ENCODE assay signal across 8 cellular contexts in the genomic region with DNA sequence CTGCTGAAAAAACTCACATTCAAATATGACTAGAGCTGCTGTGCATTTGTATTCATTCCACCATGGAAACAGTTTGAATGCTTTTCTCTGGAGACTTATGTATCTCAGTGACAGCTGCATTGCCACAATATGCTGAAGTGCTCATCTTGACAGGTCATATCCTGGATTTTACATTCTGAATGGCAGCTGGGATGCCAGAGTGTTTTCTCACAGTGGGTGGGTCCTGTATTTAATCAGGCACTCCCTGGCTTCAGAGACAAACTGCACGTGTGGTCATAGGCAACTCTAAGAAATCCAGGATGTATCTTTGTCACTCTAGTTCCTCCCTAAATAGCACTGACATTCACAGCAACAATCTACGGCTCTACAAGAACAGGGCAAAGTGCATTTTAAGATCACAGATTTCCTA.
DNase-seq lines count a peak whose midpoint lies in the region; ATAC-seq and FAIRE-seq lines count a peak whose summit lies in the region.

No MANE protein-coding gene starts in this region.

- H3K27ac Mint-ChIP-seq in activated naive CD4-positive, alpha-beta T cell treated with anti-CD3 and anti-CD28 coated beads, Interleukin-2, amount 50 U/mL, for 72 hours = peak overlapping the region in 1 of 2 donors; percentile 23
- peak overlapping the region in 3 of 9 donors; percentile 31 to 45 (median 38) for H3K27ac Mint-ChIP-seq in naive thymus-derived CD4-positive, alpha-beta T cell

- intact Hi-C loops in naive thymus-derived CD4-positive, alpha-beta T cell (cut with micrococcal nuclease) = loop anchor here in 1 of 2 donors (5.0 kb wide), 1 partner anchor 45 kb away; no protein-coding TSS in a partner anchor

- no peaks in the 10 kb centered on the region for H3K9me3 Mint-ChIP-seq in activated naive CD4-positive, alpha-beta T cell treated with anti-CD3 and anti-CD28 coated beads, Interleukin-2, amount 50 U/mL, for 72 hours
- H3K9me3 Mint-ChIP-seq in naive thymus-derived CD4-positive, alpha-beta T cell = no peaks in the 10 kb centered on the region

- H3K36me3 Mint-ChIP-seq in activated naive CD4-positive, alpha-beta T cell treated with anti-CD3 and anti-CD28 coated beads, Interleukin-2, amount 50 U/mL, for 72 hours = peaks cover 1 to 8% of the 10 kb centered on the region in 2 donors
- H3K36me3 Mint-ChIP-seq in naive thymus-derived CD4-positive, alpha-beta T cell = peaks cover 0 to 35% (median 12%) of the 10 kb centered on the region in 5 donors

- no peak overlapping the region for H3K9ac ChIP-seq in duodenal mucosa (ENCODE audit: low read depth in 1 of 2, low read length in 2 of 2)

- no peak for DNase-seq in activated naive CD4-positive, alpha-beta T cell treated with anti-CD3 and anti-CD28 coated beads, Interleukin-2, amount 50 U/mL, for 72 hours (ENCODE audit: low spot score in 2 of 2)
- no peak for DNase-seq in activated naive CD4-positive, alpha-beta T cell treated with anti-CD3 and anti-CD28 coated beads, Interleukin-2, amount 50 U/mL, for 16 hours
- DNase-seq in NCI-H345 (lab: John Stamatoyannopoulos, UW) (peak; percentile 93), small intestine (peak; percentile 55), GOT3 (lab: John Stamatoyannopoulos, UW) (no peak)
- DNase-seq in naive thymus-derived CD4-positive, alpha-beta T cell = no peak

- no peaks in the 10 kb centered on the region for H3K27me3 ChIP-seq in duodenal mucosa (ENCODE audit: control insufficient read depth in 1 of 2, insufficient read depth in 2 of 2, low read length in 2 of 2)
- no peaks in the 10 kb centered on the region for H3K27me3 ChIP-seq in small intestine (ENCODE audit: control insufficient read depth in 2 of 2, insufficient read depth in 2 of 2, low read length in 2 of 2)
- no peaks in the 10 kb centered on the region for H3K27me3 ChIP-seq in naive thymus-derived CD4-positive, alpha-beta T cell (ENCODE audit: control insufficient read depth in 2 of 2, insufficient read depth in 2 of 2, low read length in 2 of 2)

- peak; percentile 42 to 54 for ATAC-seq in activated naive CD4-positive, alpha-beta T cell treated with anti-CD3 and anti-CD28 coated beads, Interleukin-2, amount 50 U/mL, for 72 hours
- ATAC-seq in HG02943 (IDR thresholded peaks at IDR 0.05; ENCODE audit: low read depth, unreplicated experiment) = peak; percentile 24
- no peak for ATAC-seq in naive thymus-derived CD4-positive, alpha-beta T cell

- peaks cover 3 to 7% of the 10 kb centered on the region in 2 donors for H3K4me1 ChIP-seq in duodenal mucosa (ENCODE audit: control insufficient read depth in 1 of 2, insufficient read depth in 2 of 2, low read length in 2 of 2)
- peaks cover 0 to 5% of the 10 kb centered on the region in 2 donors for H3K4me1 ChIP-seq in small intestine (ENCODE audit: control insufficient read depth in 2 of 2, insufficient read depth in 1 of 2, low read depth in 1 of 2, low read length in 1 of 2)
- peaks cover 0 to 13% of the 10 kb centered on the region in 2 donors for H3K4me1 ChIP-seq in naive thymus-derived CD4-positive, alpha-beta T cell (ENCODE audit: control insufficient read depth in 2 of 2, insufficient read depth in 2 of 2, low read length in 2 of 2)

- WGBS in small intestine, 3 donors = 8 to 20% (median 15%) methylated on average over 2 of the region's 2 CpGs

- peaks cover 6 to 36% (median 28%) of the 10 kb centered on the region in 7 donors for H3K4me1 Mint-ChIP-seq in naive thymus-derived CD4-positive, alpha-beta T cell

- CTCF ChIA-PET in naive thymus-derived CD4-positive, alpha-beta T cell (lab: Charles Lee) = no interaction called here

- POLR2A ChIA-PET in naive thymus-derived CD4-positive, alpha-beta T cell (lab: Charles Lee) = no interaction called here

- no peaks in the 10 kb centered on the region for H3K27me3 Mint-ChIP-seq in naive thymus-derived CD4-positive, alpha-beta T cell

- FAIRE-seq in small intestine (lab: Jason Lieb, UNC) = no peak

- H3K9me3 ChIP-seq in duodenal mucosa (ENCODE audit: control insufficient read depth in 1 of 2, low read length in 2 of 2) = no peaks in the 10 kb centered on the region
- no peaks in the 10 kb centered on the region for H3K9me3 ChIP-seq in small intestine (ENCODE audit: control insufficient read depth, low read depth)
- H3K9me3 ChIP-seq in naive thymus-derived CD4-positive, alpha-beta T cell (ENCODE audit: control insufficient read depth in 2 of 3, low read length in 3 of 3) = no peaks in the 10 kb centered on the region

- H3K4me3 ChIP-seq in duodenal mucosa (ENCODE audit: low read depth in 1 of 2, low read length in 2 of 2) (no peak overlapping the region), small intestine (ENCODE audit: low read depth in 1 of 2, low read length in 2 of 2) (no peak overlapping the region)
- no peak overlapping the region for H3K4me3 ChIP-seq in naive thymus-derived CD4-positive, alpha-beta T cell (ENCODE audit: low read length)

- H3K27ac ChIP-seq in duodenal mucosa (ENCODE audit: low read depth, low read length) (peak overlapping the region; percentile 60), small intestine (ENCODE audit: low read depth in 1 of 2, low read length in 1 of 2) (peak overlapping the region in 1 of 2 donors; percentile 11)
- H3K27ac ChIP-seq in naive thymus-derived CD4-positive, alpha-beta T cell (ENCODE audit: low read depth, low read length) = no peak overlapping the region

- no peak overlapping the region for H3K4me3 Mint-ChIP-seq in naive thymus-derived CD4-positive, alpha-beta T cell

- H3K36me3 ChIP-seq in duodenal mucosa (ENCODE audit: control insufficient read depth in 1 of 2, insufficient read depth in 2 of 2, low read length in 2 of 2) = no peaks in the 10 kb centered on the region
- no peaks in the 10 kb centered on the region for H3K36me3 ChIP-seq in small intestine (ENCODE audit: control insufficient read depth in 2 of 2, insufficient read depth in 2 of 2, low read length in 2 of 2)
- H3K36me3 ChIP-seq in naive thymus-derived CD4-positive, alpha-beta T cell (ENCODE audit: control insufficient read depth in 2 of 3, insufficient read depth in 3 of 3, low read length in 3 of 3) = no peaks in the 10 kb centered on the region

Comparison
In these comparisons a context has a peak if more than half of its experiments do, and no peak if none do; other contexts are left out.
1. DNase-seq: peak in NCI-H345 (single experiment) and small intestine (single experiment); none in activated naive CD4-positive, alpha-beta T cell treated with anti-CD3 and anti-CD28 coated beads, Interleukin-2, amount 50 U/mL, for 72 hours (0 of 2), activated naive CD4-positive, alpha-beta T cell treated with anti-CD3 and anti-CD28 coated beads, Interleukin-2, amount 50 U/mL, for 16 hours (single experiment), naive thymus-derived CD4-positive, alpha-beta T cell (0 of 9) and GOT3 (single experiment).